In genomic region chr5:152723482-152723881, GRCh38 we compare ENCODE assay signal across 18 cellular contexts.
"Had no signal": no experiment of that assay in that cellular context is flagged by ENCODE, and none has a peak within 500 bp of the region (broad histone marks: within the 10 kb centered on the region; RNA-seq: fewer than 3 reads in every experiment).

No MANE protein-coding gene starts in this region.

- H3K27me3 Mint-ChIP-seq: activated CD4-positive, alpha-beta T cell treated with anti-CD3 and anti-CD28 coated beads, Interleukin-2, amount 10 ng/mL, durations not matched to agents 24 days and 14 days; activated T-cell treated with anti-CD3 and anti-CD28 coated beads, Interleukin-2, amount 50 U/mL, for 24 hours; stimulated activated naive B cell treated with anti-CD40 and anti-IgM and Interleukin-4, amounts not matched to agents 10 μg/mL and 1 μg/mL and 100 μg/mL, for 72 hours had no signal

- H3K4me1 Mint-ChIP-seq: activated CD4-positive, alpha-beta T cell treated with anti-CD3 and anti-CD28 coated beads, Interleukin-2, amount 10 ng/mL, durations not matched to agents 24 days and 14 days; nephron progenitor cell; stimulated activated naive B cell treated with anti-CD40 and anti-IgM and Interleukin-4, amounts not matched to agents 10 μg/mL and 1 μg/mL and 100 μg/mL, for 72 hours had no signal

- H3K27ac ChIP-seq: body of pancreas, dorsolateral prefrontal cortex, epithelial cell of prostate, hepatocyte, thoracic aorta, upper lobe of left lung had no signal

- H3K4me3 ChIP-seq: body of pancreas, dorsolateral prefrontal cortex, hepatocyte, lung, thoracic aorta, upper lobe of left lung had no signal

- H3K4me3 Mint-ChIP-seq: activated CD4-positive, alpha-beta T cell treated with anti-CD3 and anti-CD28 coated beads, Interleukin-2, amount 10 ng/mL, durations not matched to agents 24 days and 14 days; activated CD8-positive, alpha-beta T cell treated with anti-CD3 and anti-CD28 coated beads, Interleukin-2, amount 10 ng/mL, durations not matched to agents 7 days and 5 days; activated naive CD4-positive, alpha-beta T cell treated with anti-CD3 and anti-CD28 coated beads for 36 hours; activated T-cell treated with anti-CD3 and anti-CD28 coated beads, Interleukin-2, amount 50 U/mL, for 24 hours; nephron progenitor cell; stimulated activated naive B cell treated with anti-CD40 and anti-IgM and Interleukin-4, amounts not matched to agents 10 μg/mL and 1 μg/mL and 100 μg/mL, for 72 hours had no signal

- H3K4me2 ChIP-seq: hepatocyte had no signal

- H3K36me3 Mint-ChIP-seq: stimulated activated naive B cell treated with anti-CD40 and anti-IgM and Interleukin-4, amounts not matched to agents 10 μg/mL and 1 μg/mL and 100 μg/mL, for 72 hours had no signal

- DNase-seq: activated CD4-positive, alpha-beta T cell treated with anti-CD3 and anti-CD28 coated beads, Interleukin-2, amount 10 ng/mL, durations not matched to agents 24 days and 14 days; activated CD4-positive, CD25-positive, alpha-beta regulatory T cell; activated CD8-positive, alpha-beta T cell treated with anti-CD3 and anti-CD28 coated beads, Interleukin-2, amount 10 ng/mL, durations not matched to agents 7 days and 5 days; activated naive CD4-positive, alpha-beta T cell treated with anti-CD3 and anti-CD28 coated beads for 36 hours; activated T-cell treated with anti-CD3 and anti-CD28 coated beads, Interleukin-2, amount 50 U/mL, for 24 hours; body of pancreas; dorsolateral prefrontal cortex; foreskin fibroblast; nephron progenitor cell; occipital lobe; stimulated activated naive B cell treated with anti-CD40 and anti-IgM and Interleukin-4, amounts not matched to agents 10 μg/mL and 1 μg/mL and 100 μg/mL, for 72 hours; T-helper 9 cell; upper lobe of left lung had no signal

- H3K27me3 ChIP-seq: body of pancreas, dorsolateral prefrontal cortex, hepatocyte, upper lobe of left lung had no signal

- H3K36me3 ChIP-seq: thoracic aorta, upper lobe of left lung had no signal

- H2AFZ ChIP-seq: hepatocyte had no signal

- H3K79me2 ChIP-seq: hepatocyte had no signal

- H3K27ac Mint-ChIP-seq: activated CD4-positive, alpha-beta T cell treated with anti-CD3 and anti-CD28 coated beads, Interleukin-2, amount 10 ng/mL, durations not matched to agents 24 days and 14 days; activated CD8-positive, alpha-beta T cell treated with anti-CD3 and anti-CD28 coated beads, Interleukin-2, amount 10 ng/mL, durations not matched to agents 7 days and 5 days; activated naive CD4-positive, alpha-beta T cell treated with anti-CD3 and anti-CD28 coated beads for 36 hours; activated T-cell treated with anti-CD3 and anti-CD28 coated beads, Interleukin-2, amount 50 U/mL, for 24 hours; activated T-helper 2 cell treated with anti-CD3 and anti-CD28 coated beads, Interferon-gamma antibody, Interleukin-2, Interleukin-4, amounts not matched to agents 10 μg/mL and 5 μg/mL and 100 μg/mL, durations not matched to agents 14 hours and 24 hours and 36 hours; nephron progenitor cell; stimulated activated naive B cell treated with anti-CD40 and anti-IgM and Interleukin-4, amounts not matched to agents 10 μg/mL and 1 μg/mL and 100 μg/mL, for 72 hours had no signal

- ATAC-seq: activated CD8-positive, alpha-beta T cell treated with anti-CD3 and anti-CD28 coated beads, Interleukin-2, amount 10 ng/mL, durations not matched to agents 7 days and 5 days; body of pancreas; stimulated activated naive B cell treated with anti-CD40 and anti-IgM and Interleukin-4, amounts not matched to agents 10 μg/mL and 1 μg/mL and 100 μg/mL, for 72 hours had no signal

- H3K4me1 ChIP-seq: body of pancreas, upper lobe of left lung had no signal
